Comparison of ENCODE assay signal across 11 cellular contexts in genomic region chr4:151304755-151305154, GRCh38. TPM values are rescaled to one million over a fixed set of nuclear protein-coding genes. Genes with fewer than 3 reads are reported as not detected.
DNase-seq lines count a peak whose midpoint lies in the region; ATAC-seq and TF ChIP-seq lines count a peak whose summit lies in the region.
"Had no signal": no experiment of that assay in that cellular context is flagged by ENCODE, and none has a peak within 500 bp of the region (broad histone marks: within the 10 kb centered on the region; RNA-seq: fewer than 3 reads in every experiment).

No MANE protein-coding gene starts in this region.

- in situ Hi-C loops in ACHN (cut with HindIII; ENCODE audit: low pct_ligation_motif_present, low pct_unique_long_range_greater_than_20kb, low sequenced_read_pairs), result no loop called here

- H3K4me1 Mint-ChIP-seq in WTC11, result peaks cover 41% of the 10 kb centered on the region
- no peaks in the 10 kb centered on the region for H3K4me1 Mint-ChIP-seq in stimulated activated effector memory CD8-positive, alpha-beta T cell treated with anti-CD3 and anti-CD28 coated beads, Interleukin-12 subunit alpha, Interleukin-12 subunit beta, amount 100 ng/mL, for 72 hours
- H3K4me1 Mint-ChIP-seq in stimulated activated naive CD8-positive, alpha-beta T cell treated with anti-CD3 and anti-CD28 coated beads, Interleukin-15, amount 100 ng/mL, for 72 hours, result no peaks in the 10 kb centered on the region
- H3K4me1 Mint-ChIP-seq: CD4-positive, CD25-positive, alpha-beta regulatory T cell had no signal

- no peak for TF ChIP-seq CTCF in WTC11 (IDR thresholded peaks at IDR 0.05)

- DNase-seq in ACHN (peak; percentile 10), WTC11 (ENCODE audit: low spot score) (no peak), COR-L47 (lab: John Stamatoyannopoulos, UW) (no peak)
- DNase-seq in stimulated activated effector memory CD8-positive, alpha-beta T cell treated with anti-CD3 and anti-CD28 coated beads, Interleukin-12 subunit alpha, Interleukin-12 subunit beta, amount 100 ng/mL, for 72 hours (ENCODE audit: low spot score in 2 of 2), result no peak
- DNase-seq in stimulated activated naive CD8-positive, alpha-beta T cell treated with anti-CD3 and anti-CD28 coated beads, Interleukin-15, amount 100 ng/mL, for 72 hours, result no peak
- no peak for DNase-seq in activated CD4-positive, alpha-beta T cell treated with anti-CD3 and anti-CD28 coated beads, Interleukin-2, amount 50 U/mL, for 48 hours
- DNase-seq: activated CD8-positive, alpha-beta T cell treated with anti-CD3 and anti-CD28 coated beads for 36 hours; CD4-positive, CD25-positive, alpha-beta regulatory T cell had no signal

- ATAC-seq in GM19351 (IDR thresholded peaks at IDR 0.05; ENCODE audit: unreplicated experiment) (peak; percentile 97), HG03039 (IDR thresholded peaks at IDR 0.05; ENCODE audit: unreplicated experiment) (peak; percentile 77), WTC11 (peak; percentile 83)
- ATAC-seq in stimulated activated effector memory CD8-positive, alpha-beta T cell treated with anti-CD3 and anti-CD28 coated beads, Interleukin-12 subunit alpha, Interleukin-12 subunit beta, amount 100 ng/mL, for 72 hours, result no peak
- no peak for ATAC-seq in stimulated activated naive CD8-positive, alpha-beta T cell treated with anti-CD3 and anti-CD28 coated beads, Interleukin-15, amount 100 ng/mL, for 72 hours
- ATAC-seq: activated CD8-positive, alpha-beta T cell treated with anti-CD3 and anti-CD28 coated beads for 36 hours had no signal

- no peaks in the 10 kb centered on the region for H3K27me3 Mint-ChIP-seq in WTC11 (ENCODE audit: low read depth)
- H3K27me3 Mint-ChIP-seq in stimulated activated naive CD8-positive, alpha-beta T cell treated with anti-CD3 and anti-CD28 coated beads, Interleukin-15, amount 100 ng/mL, for 72 hours, result peaks cover 8% of the 10 kb centered on the region

- POLR2A ChIA-PET in WTC11 (lab: Charles Lee), result interaction anchor here (0.9 kb wide), 1 partner anchor 12 kb away, joined by 3 read pairs; no protein-coding TSS in a partner anchor

- H3K9me3 Mint-ChIP-seq in WTC11, result 0 out of 2 replicates have a peak, but pooled peaks cover 3% of the 10 kb centered on the region
- H3K9me3 Mint-ChIP-seq in stimulated activated effector memory CD8-positive, alpha-beta T cell treated with anti-CD3 and anti-CD28 coated beads, Interleukin-12 subunit alpha, Interleukin-12 subunit beta, amount 100 ng/mL, for 72 hours, result peaks cover 2% of the 10 kb centered on the region
- peaks cover 4 to 6% of the 10 kb centered on the region in 2 donors for H3K9me3 Mint-ChIP-seq in stimulated activated naive CD8-positive, alpha-beta T cell treated with anti-CD3 and anti-CD28 coated beads, Interleukin-15, amount 100 ng/mL, for 72 hours
- H3K9me3 Mint-ChIP-seq: activated CD8-positive, alpha-beta T cell treated with anti-CD3 and anti-CD28 coated beads for 36 hours had no signal

- peak overlapping the region; percentile 87; the same call in 1 of the 2 replicates for H3K27ac Mint-ChIP-seq in WTC11
- no peak overlapping the region for H3K27ac Mint-ChIP-seq in stimulated activated effector memory CD8-positive, alpha-beta T cell treated with anti-CD3 and anti-CD28 coated beads, Interleukin-12 subunit alpha, Interleukin-12 subunit beta, amount 100 ng/mL, for 72 hours
- no peak overlapping the region for H3K27ac Mint-ChIP-seq in stimulated activated naive CD8-positive, alpha-beta T cell treated with anti-CD3 and anti-CD28 coated beads, Interleukin-15, amount 100 ng/mL, for 72 hours
- H3K27ac Mint-ChIP-seq: activated CD8-positive, alpha-beta T cell treated with anti-CD3 and anti-CD28 coated beads for 36 hours; CD4-positive, CD25-positive, alpha-beta regulatory T cell had no signal

- no peak overlapping the region for H3K4me3 Mint-ChIP-seq in WTC11
- H3K4me3 Mint-ChIP-seq in stimulated activated effector memory CD8-positive, alpha-beta T cell treated with anti-CD3 and anti-CD28 coated beads, Interleukin-12 subunit alpha, Interleukin-12 subunit beta, amount 100 ng/mL, for 72 hours, result no peak overlapping the region
- no peak overlapping the region for H3K4me3 Mint-ChIP-seq in stimulated activated naive CD8-positive, alpha-beta T cell treated with anti-CD3 and anti-CD28 coated beads, Interleukin-15, amount 100 ng/mL, for 72 hours
- H3K4me3 Mint-ChIP-seq: activated CD8-positive, alpha-beta T cell treated with anti-CD3 and anti-CD28 coated beads for 36 hours; CD4-positive, CD25-positive, alpha-beta regulatory T cell had no signal

- CTCF ChIA-PET in WTC11 (lab: Charles Lee), result interaction anchor here (1.7 to 2.9 kb wide), 2 partner anchors 20 to 28 kb away, joined by 8 to 13 read pairs; partner anchors contain the start of gene PRSS48

- H3K36me3 Mint-ChIP-seq in WTC11, result peaks cover 14% of the 10 kb centered on the region
- no peaks in the 10 kb centered on the region for H3K36me3 Mint-ChIP-seq in stimulated activated effector memory CD8-positive, alpha-beta T cell treated with anti-CD3 and anti-CD28 coated beads, Interleukin-12 subunit alpha, Interleukin-12 subunit beta, amount 100 ng/mL, for 72 hours
- H3K36me3 Mint-ChIP-seq: CD4-positive, CD25-positive, alpha-beta regulatory T cell had no signal

TF ChIP-seq in WTC11, 78 proteins besides CTCF, POLR2A, EP300 and RAD21:
- TF ChIP-seq ZNF671 (CRISPR knock-in tag; IDR thresholded peaks at IDR 0.05) (no peak), ZBTB43 (CRISPR knock-in tag; IDR thresholded peaks at IDR 0.05) (no peak), FOXP4 (CRISPR knock-in tag; IDR thresholded peaks at IDR 0.05) (no peak), GABPB1 (CRISPR knock-in tag; IDR thresholded peaks at IDR 0.05) (no peak), CREB1 (CRISPR knock-in tag; IDR thresholded peaks at IDR 0.05) (no peak)
TF ChIP-seq in WTC11: peak in this region for 0.

RNA-seq across cellular contexts. Expression of gene SH3D19, which starts 20.6 kb away (rescaled TPM):
- total RNA-seq in WTC11 (2021), result 39.2 to 41.6 TPM (median 41.4 TPM) in 3 replicates
- total RNA-seq: activated CD8-positive, alpha-beta T cell treated with anti-CD3 and anti-CD28 coated beads for 36 hours; CD4-positive, CD25-positive, alpha-beta regulatory T cell had no signal

RNA-seq across cellular contexts. Expression of gene PRSS48, which starts 27.8 kb away (rescaled TPM):
- total RNA-seq in WTC11 (2021), result not detected in 3 replicates
- total RNA-seq: activated CD8-positive, alpha-beta T cell treated with anti-CD3 and anti-CD28 coated beads for 36 hours; CD4-positive, CD25-positive, alpha-beta regulatory T cell; urinary bladder had no signal

Comparison
In these comparisons a context has a peak if more than half of its experiments do, and no peak if none do; other contexts are left out.
1. ATAC-seq: peak in GM19351 (single experiment), HG03039 (single experiment) and WTC11 (single experiment); none in stimulated activated effector memory CD8-positive, alpha-beta T cell treated with anti-CD3 and anti-CD28 coated beads, Interleukin-12 subunit alpha, Interleukin-12 subunit beta, amount 100 ng/mL, for 72 hours (single experiment) and stimulated activated naive CD8-positive, alpha-beta T cell treated with anti-CD3 and anti-CD28 coated beads, Interleukin-15, amount 100 ng/mL, for 72 hours (single experiment).